Comparison of ENCODE assay signal across 12 cellular contexts in genomic region chr2:85175369-85176299, GRCh38. TPM values are rescaled to one million over a fixed set of nuclear protein-coding genes. Genes with fewer than 3 reads are reported as not detected.
DNase-seq lines count a peak whose midpoint lies in the region; ATAC-seq and TF ChIP-seq lines count a peak whose summit lies in the region.
"Had no signal": no experiment of that assay in that cellular context is flagged by ENCODE, and none has a peak within 500 bp of the region (broad histone marks: within the 10 kb centered on the region; RNA-seq: fewer than 3 reads in every experiment).

No MANE protein-coding gene starts in this region.

- no peaks in the 10 kb centered on the region for H3K27me3 ChIP-seq in HUES48 (ENCODE audit: control insufficient read depth, insufficient read depth, low read length)
- no peaks in the 10 kb centered on the region for H3K27me3 ChIP-seq in suprapubic skin

- H3K4me1 ChIP-seq in HUES48 (ENCODE audit: control insufficient read depth, insufficient read depth, low read length) (peaks cover 57% of the 10 kb centered on the region), suprapubic skin (peaks cover 31% of the 10 kb centered on the region)

- no peak for ATAC-seq in GM18858 (IDR thresholded peaks at IDR 0.05; ENCODE audit: unreplicated experiment)
- ATAC-seq: activated CD4-positive, CD25-positive, alpha-beta regulatory T cell treated with anti-CD3 and anti-CD28 coated beads, Interleukin-2, amount 50 U/mL, for 24 hours; natural killer cell had no signal

- H3K4me3 ChIP-seq in HUES48 (ENCODE audit: low read depth, low read length) (no peak overlapping the region), suprapubic skin (no peak overlapping the region)

- no peak for TF ChIP-seq EP300 in suprapubic skin (IDR thresholded peaks at IDR 0.05)

- H3K9me3 ChIP-seq in HUES48 (ENCODE audit: control insufficient read depth, insufficient read depth, low read length) (no peaks in the 10 kb centered on the region), suprapubic skin (no peaks in the 10 kb centered on the region)

- 44% methylated on average over 10 of the region's 13 CpGs for WGBS in suprapubic skin

- DNase-seq in astrocyte of the hippocampus (ENCODE audit: low read depth, low spot score) (peak; percentile 42), iris pigment epithelial cell (ENCODE audit: low read depth) (peak; percentile 51), suprapubic skin (ENCODE audit: low spot score in 2 of 2) (peak in 1 of 2 donors; percentile 45), CD1c-positive myeloid dendritic cell (ENCODE audit: extremely low spot score) (no peak), NCI-H1694 (lab: John Stamatoyannopoulos, UW) (no peak), superior temporal gyrus (ENCODE audit: extremely low spot score) (no peak)
- DNase-seq: activated naive CD8-positive, alpha-beta T cell treated with anti-CD3 and anti-CD28 coated beads, Interleukin-2, amount 10 ng/mL, durations not matched to agents 7 days and 5 days; natural killer cell had no signal

- peaks cover 6% of the 10 kb centered on the region; the same call in 1 of the 2 replicates for H3K36me3 ChIP-seq in HUES48 (ENCODE audit: control insufficient read depth, insufficient read depth, low read length)
- H3K36me3 ChIP-seq in suprapubic skin, result no peaks in the 10 kb centered on the region

- no peak for TF ChIP-seq CTCF in suprapubic skin (IDR thresholded peaks at IDR 0.05)

- no peak for TF ChIP-seq POLR2A in suprapubic skin (IDR thresholded peaks at IDR 0.05)

- H3K27ac ChIP-seq in HUES48 (ENCODE audit: low read depth, low read length), result peak overlapping the region; percentile 46
- peak overlapping the region; percentile 21 for H3K27ac ChIP-seq in suprapubic skin

- no peak overlapping the region for H3K9ac ChIP-seq in HUES48 (ENCODE audit: low read depth, low read length)

RNA-seq across cellular contexts. Expression of gene TCF7L1, which starts 42.4 kb away (rescaled TPM):
- total RNA-seq in suprapubic skin, result 1 to 10 TPM in 3 of 4 donors, under 1 TPM in 1; 0.55 to 3.0 (median 1.8) TPM
- total RNA-seq: activated naive CD8-positive, alpha-beta T cell treated with anti-CD3 and anti-CD28 coated beads, Interleukin-2, amount 10 ng/mL, durations not matched to agents 7 days and 5 days; natural killer cell; OCI-LY7 had no signal

Comparison
In these comparisons a context has a peak if more than half of its experiments do, and no peak if none do; other contexts are left out.
1. DNase-seq: peak in astrocyte of the hippocampus (single experiment) and iris pigment epithelial cell (single experiment); none in CD1c-positive myeloid dendritic cell (single experiment), NCI-H1694 (single experiment) and superior temporal gyrus (single experiment).